Comparison of ENCODE assay signal across 9 cellular contexts in genomic region chr17:45315583-45316270, GRCh38. TPM values are rescaled to one million over a fixed set of nuclear protein-coding genes. Genes with fewer than 3 reads are reported as not detected.
DNase-seq lines count a peak whose midpoint lies in the region; ATAC-seq and TF ChIP-seq lines count a peak whose summit lies in the region.
"Had no signal": no experiment of that assay in that cellular context is flagged by ENCODE, and none has a peak within 500 bp of the region (broad histone marks: within the 10 kb centered on the region; RNA-seq: fewer than 3 reads in every experiment).

No MANE protein-coding gene starts in this region.

- H3K4me3 ChIP-seq in ACC112 (ENCODE audit: low read depth, low read length): peak overlapping the region; percentile 82
- H3K4me3 ChIP-seq in Jurkat, Clone E6-1 (ENCODE audit: low read length): peak overlapping the region; percentile 78
- H3K4me3 ChIP-seq in mammary epithelial cell (replicated peaks in 1 of 3; ENCODE audit: insufficient read depth in 1 of 3, low read depth in 2 of 3, low read length in 3 of 3): peak overlapping the region; percentile 56 to 80 (median 78)
- peak overlapping the region; percentile 44 for H3K4me3 ChIP-seq in mucosa of stomach (ENCODE audit: low read length)

- in situ Hi-C loops in mammary epithelial cell (cut with MboI; ENCODE audit: low sequenced_read_pairs in 2 of 2): loop anchor here in 1 of 2 donors (10.0 kb wide), 1 partner anchor 59 kb away; no protein-coding TSS in a partner anchor

- H4K20me1 ChIP-seq in mammary epithelial cell (ENCODE audit: insufficient read depth, low read length): peaks cover 2% of the 10 kb centered on the region

- no peaks in the 10 kb centered on the region for H3K36me3 ChIP-seq in ACC112 (ENCODE audit: insufficient read depth, low read length)
- H3K36me3 ChIP-seq in mammary epithelial cell (ENCODE audit: insufficient read depth, low read length): no peaks in the 10 kb centered on the region
- H3K36me3 ChIP-seq in mucosa of stomach (ENCODE audit: control insufficient read depth, insufficient read depth, low read length): no peaks in the 10 kb centered on the region

- peak overlapping the region; percentile 82 for H3K9ac ChIP-seq in mammary epithelial cell (ENCODE audit: insufficient read depth, low read length)
- H3K9ac ChIP-seq in mucosa of stomach (ENCODE audit: low read length): peak overlapping the region; percentile 76

- H3K9me3 ChIP-seq in mammary epithelial cell (replicated peaks; ENCODE audit: insufficient read depth, low read length) (no peaks in the 10 kb centered on the region), mucosa of stomach (ENCODE audit: control insufficient read depth, low read length) (no peaks in the 10 kb centered on the region)

- no peak for DNase-seq in Jurkat, Clone E6-1 (ENCODE audit: low read depth, low spot score)
- DNase-seq in mammary epithelial cell (peak; percentile 52), NCI-H2196 treated with DMSO at 0.1 percent for 48 hours (lab: John Stamatoyannopoulos, UW; ENCODE audit: unreplicated experiment) (no peak)
- no peak for DNase-seq in stimulated activated CD4-positive, alpha-beta T cell treated with anti-CD3 and anti-CD28 coated beads, Interleukin-1b, Interleukin-23, amount 100 ng/mL, for 48 hours

- dilution Hi-C loops in mammary epithelial cell (cut with HindIII; ENCODE audit: low sequenced_read_pairs): loop anchor here (5.0 kb wide), 3 partner anchors 33 to 158 kb away; no protein-coding TSS in a partner anchor

- ATAC-seq in HG03108 (IDR thresholded peaks at IDR 0.05; ENCODE audit: unreplicated experiment) (no peak), GM19395 (IDR thresholded peaks at IDR 0.05; ENCODE audit: unreplicated experiment) (no peak)

- 4% methylated on average over 8 of the region's 8 CpGs for WGBS in mammary epithelial cell (ENCODE audit: low coverage, missing lambda C conversion rate)

- BruUV-seq in mammary epithelial cell (replicated peaks; lab: Mats Ljungman, UMichigan): TSS peak; percentile 31

- peaks cover 72% of the 10 kb centered on the region for H3K4me1 ChIP-seq in ACC112 (ENCODE audit: control insufficient read depth, insufficient read depth, low read length, unreplicated experiment)
- peaks cover 78% of the 10 kb centered on the region for H3K4me1 ChIP-seq in mammary epithelial cell (ENCODE audit: insufficient read depth, low read length)
- H3K4me1 ChIP-seq in mucosa of stomach (ENCODE audit: control insufficient read depth, insufficient read depth, low read length): peaks cover 72% of the 10 kb centered on the region

- no peak for TF ChIP-seq CTCF in mammary epithelial cell (conservative IDR thresholded peaks at IDR 0.05 in 1 of 2, IDR thresholded peaks at IDR 0.05 in 1 of 2; ENCODE audit: extremely low read depth in 1 of 2, insufficient read depth in 1 of 2, low read depth in 1 of 2, low read length in 2 of 2)

- intact Hi-C loops in mammary epithelial cell (cut with micrococcal nuclease): loop anchor here (2.0 to 5.0 kb wide), 3 partner anchors 23 to 168 kb away; partner anchors contain the start of gene HEXIM1

- H3K79me2 ChIP-seq in ACC112 (ENCODE audit: control insufficient read depth, insufficient read depth, low read length, unreplicated experiment) (peaks cover 60% of the 10 kb centered on the region), mammary epithelial cell (ENCODE audit: insufficient read depth, low read length) (peaks cover 61% of the 10 kb centered on the region)

- CTCF ChIA-PET in mammary epithelial cell (lab: Charles Lee; ENCODE audit: low non-redundant PET): interaction anchor here (1.6 kb wide), 1 partner anchor 180 kb away, joined by 4 read pairs; the partner anchor contains the start of gene ACBD4

- H2AFZ ChIP-seq in ACC112 (ENCODE audit: low read length, unreplicated experiment) (no peak overlapping the region), mammary epithelial cell (ENCODE audit: low read depth, low read length) (peak overlapping the region; percentile 57)

- H3K27ac ChIP-seq in ACC112 (ENCODE audit: low read depth, low read length): peak overlapping the region; percentile 77
- peak overlapping the region; percentile 48 for H3K27ac ChIP-seq in mammary epithelial cell (ENCODE audit: insufficient read depth, low read depth, low read length)

- H3K4me2 ChIP-seq in mammary epithelial cell (ENCODE audit: insufficient read depth, low read depth, low read length): peak overlapping the region; percentile 83

- no peaks in the 10 kb centered on the region for H3K27me3 ChIP-seq in ACC112 (ENCODE audit: insufficient read depth, low read length)
- no peaks in the 10 kb centered on the region for H3K27me3 ChIP-seq in mammary epithelial cell (ENCODE audit: insufficient read depth, low read length)
- H3K27me3 ChIP-seq in mucosa of stomach (ENCODE audit: control insufficient read depth, insufficient read depth, low read length): no peaks in the 10 kb centered on the region

RNA-seq across cellular contexts. Expression of gene MAP3K14, which starts 1.1 kb away (rescaled TPM):
- 6.7 TPM for polyA plus RNA-seq in Jurkat, Clone E6-1 (2012; ENCODE audit: insufficient read depth, insufficient read length)
- 10 to 100 TPM in 1 of 2 donors, 1 to 10 TPM in 1; 5.2 to 11.6 TPM for total RNA-seq in mammary epithelial cell
- 9.3 TPM for polyA plus RNA-seq in mammary epithelial cell
- polyA minus RNA-seq in mammary epithelial cell: 9.1 TPM

RNA-seq across cellular contexts. Expression of gene SPATA32, which starts 53.8 kb away (rescaled TPM):
- not detected for polyA plus RNA-seq in Jurkat, Clone E6-1 (2012; ENCODE audit: insufficient read depth, insufficient read length)
- under 1 TPM in 1 of 2 donors, not detected in 1; 0.21 TPM for total RNA-seq in mammary epithelial cell
- not detected for polyA plus RNA-seq in mammary epithelial cell
- not detected for polyA minus RNA-seq in mammary epithelial cell
- total RNA-seq: subcutaneous adipose tissue had no signal
